In genomic region chr11:43214471-43214870, GRCh38 we compare ENCODE assay signal across 25 cellular contexts.
DNase-seq lines count a peak whose midpoint lies in the region; ATAC-seq, FAIRE-seq and TF ChIP-seq lines count a peak whose summit lies in the region.
"Had no signal": no experiment of that assay in that cellular context is flagged by ENCODE, and none has a peak within 500 bp of the region (broad histone marks: within the 10 kb centered on the region; RNA-seq: fewer than 3 reads in every experiment).

No MANE protein-coding gene starts in this region.

- H3K9ac ChIP-seq in HepG2 (ENCODE audit: insufficient read depth, low read depth, low read length) = no peak overlapping the region
- H3K9ac ChIP-seq in GM12878 (ENCODE audit: control insufficient read depth, insufficient read depth, low read length) = no peak overlapping the region
- H3K9ac ChIP-seq: BLaER1 treated with 17β-estradiol and CSF1 and Interleukin-3, amounts not matched to agents 10 nM and 100 nM; GM23248 had no signal

- no peak overlapping the region for H3K27ac ChIP-seq in HepG2 (ENCODE audit: extremely low read length, insufficient read depth, low read length)
- no peak overlapping the region for H3K27ac ChIP-seq in right lobe of liver
- H3K27ac ChIP-seq in HEK293 (ENCODE audit: extremely low read depth, low read depth, low read length) = no peak overlapping the region
- no peak overlapping the region for H3K27ac ChIP-seq in GM12878 (ENCODE audit: control insufficient read depth, insufficient read depth)
- H3K27ac ChIP-seq in CD4-positive, alpha-beta T cell (ENCODE audit: low read depth, low read length) = no peak overlapping the region
- H3K27ac ChIP-seq: 22Rv1; BLaER1 treated with 17β-estradiol and CSF1 and Interleukin-3, amounts not matched to agents 10 nM and 100 nM; GM23248 had no signal

- H3K4me1 ChIP-seq in HepG2 (ENCODE audit: insufficient read depth, low read length) (no peaks in the 10 kb centered on the region), right lobe of liver (no peaks in the 10 kb centered on the region), HEK293 (ENCODE audit: control insufficient read depth, insufficient read depth, low read length) (no peaks in the 10 kb centered on the region), GM12878 (ENCODE audit: control insufficient read depth, insufficient read depth, low read length) (no peaks in the 10 kb centered on the region)
- H3K4me1 ChIP-seq: BE2C; BLaER1 treated with 17β-estradiol and CSF1 and Interleukin-3, amounts not matched to agents 10 nM and 100 nM; HAP-1 had no signal

- peaks cover 7% of the 10 kb centered on the region; the same call in 1 of the 2 replicates for H3K36me3 Mint-ChIP-seq in WTC11
- no peaks in the 10 kb centered on the region for H3K36me3 Mint-ChIP-seq in CD4-positive, alpha-beta T cell (ENCODE audit: low read depth)
- H3K36me3 Mint-ChIP-seq: CD14-positive monocyte had no signal

- H3K27me3 Mint-ChIP-seq in WTC11 (ENCODE audit: low read depth) = peaks cover 6% of the 10 kb centered on the region; the same call in 1 of the 2 replicates
- H3K27me3 Mint-ChIP-seq in CD4-positive, alpha-beta T cell = peaks cover under 1% of the 10 kb centered on the region

- BruUV-seq in HepG2 (replicated peaks; lab: Mats Ljungman, UMichigan) (no TSS peak), GM12878 (replicated peaks; lab: Mats Ljungman, UMichigan) (no TSS peak)

- SMC1A ChIA-PET in GM12878 (lab: Charles Lee; ENCODE audit: uncharacterized antibody, unreplicated experiment) = no interaction called here

- RAD21 ChIA-PET in GM12878 (lab: Charles Lee; ENCODE audit: unreplicated experiment) = no interaction called here

- H3K4me3 ChIP-seq in HepG2 (replicated peaks in 1 of 3; ENCODE audit: insufficient read depth in 1 of 3, low read depth in 2 of 3, low read length in 3 of 3) (no peak overlapping the region), right lobe of liver (no peak overlapping the region), HEK293 (ENCODE audit: low read depth, low read length) (no peak overlapping the region), GM12878 (no peak overlapping the region)
- H3K4me3 ChIP-seq: BLaER1 treated with 17β-estradiol and CSF1 and Interleukin-3, amounts not matched to agents 10 nM and 100 nM; GM23248; HAP-1 had no signal

- no peaks in the 10 kb centered on the region for H3K36me3 ChIP-seq in HepG2 (replicated peaks in 1 of 2; ENCODE audit: control insufficient read depth in 1 of 2, insufficient read depth in 2 of 2, low read length in 2 of 2)
- H3K36me3 ChIP-seq in right lobe of liver = no peaks in the 10 kb centered on the region
- H3K36me3 ChIP-seq in HEK293 (ENCODE audit: control insufficient read depth in 2 of 2, insufficient read depth in 1 of 2, low read length in 2 of 2) = no peaks in the 10 kb centered on the region
- no peaks in the 10 kb centered on the region for H3K36me3 ChIP-seq in GM12878 (ENCODE audit: control insufficient read depth in 2 of 2, insufficient read depth in 2 of 2, low read length in 1 of 2)
- H3K36me3 ChIP-seq: BE2C; BLaER1 treated with 17β-estradiol and CSF1 and Interleukin-3, amounts not matched to agents 10 nM and 100 nM; HAP-1 had no signal

- H4K20me1 ChIP-seq in HepG2 (ENCODE audit: insufficient read depth, low read length) = no peaks in the 10 kb centered on the region
- no peaks in the 10 kb centered on the region for H4K20me1 ChIP-seq in GM12878 (ENCODE audit: control insufficient read depth, insufficient read depth)
- H4K20me1 ChIP-seq: BLaER1 treated with 17β-estradiol and CSF1 and Interleukin-3, amounts not matched to agents 10 nM and 100 nM had no signal

- H3K79me2 ChIP-seq in HepG2 (ENCODE audit: insufficient read depth, low read length) (no peaks in the 10 kb centered on the region), GM12878 (ENCODE audit: control insufficient read depth, insufficient read depth, low read length) (no peaks in the 10 kb centered on the region)

- TF ChIP-seq POLR2A in HepG2 (IDR thresholded peaks at IDR 0.05; ENCODE audit: insufficient read depth in 1 of 2, low read depth in 2 of 2, low read length in 2 of 2) (no peak), right lobe of liver (IDR thresholded peaks at IDR 0.05) (no peak), GM12878 (IDR thresholded peaks at IDR 0.05; ENCODE audit: low read depth, low read length) (no peak)

- TF ChIP-seq EP300 in HepG2 (IDR thresholded peaks at IDR 0.05; ENCODE audit: low read depth in 2 of 2, low read length in 2 of 2) (no peak), HepG2 (CRISPR knock-in tag; IDR thresholded peaks at IDR 0.05; ENCODE audit: borderline replicate concordance) (no peak), GM12878 (IDR thresholded peaks at IDR 0.05; ENCODE audit: borderline replicate concordance in 1 of 2, control insufficient read depth in 1 of 2, low read depth in 2 of 2, low read length in 2 of 2) (no peak)

- DNase-seq in HepG2 (ENCODE audit: low spot score) (no peak), right lobe of liver (no peak), GM12878 (ENCODE audit: low read depth, low spot score) (no peak), putamen (ENCODE audit: low spot score) (no peak), WTC11 (ENCODE audit: low spot score) (no peak), omental fat pad (ENCODE audit: low spot score) (no peak)
- no peak for DNase-seq in CD4-positive, alpha-beta T cell
- DNase-seq: ACHN; AML-193; BE2C; Calu3; CD4-positive, alpha-beta memory T cell; COR-L47; DMS53; DMS79 treated with DMSO at 0.1 percent for 48 hours; GF-D8; GM23248 had no signal

- peaks cover 17% of the 10 kb centered on the region for H3K4me1 Mint-ChIP-seq in WTC11
- H3K4me1 Mint-ChIP-seq in CD4-positive, alpha-beta T cell (ENCODE audit: low read depth) = no peaks in the 10 kb centered on the region
- H3K4me1 Mint-ChIP-seq: CD14-positive monocyte; CD4-positive, alpha-beta memory T cell had no signal

- intact Hi-C loops in HepG2 (cut with micrococcal nuclease; ENCODE audit: unreplicated experiment) = no loop called here
- intact Hi-C loops in right lobe of liver (cut with DNase I) = no loop called here
- intact Hi-C loops in GM12878 (cut with micrococcal nuclease; ENCODE audit: unreplicated experiment) = no loop called here
- intact Hi-C loops in CD4-positive, alpha-beta T cell (cut with DNase I, micrococcal nuclease) = no loop called here

- no peaks in the 10 kb centered on the region; the same call in 1 of the 2 replicates for H3K9me3 ChIP-seq in HepG2 (ENCODE audit: low read length)
- no peaks in the 10 kb centered on the region for H3K9me3 ChIP-seq in right lobe of liver
- H3K9me3 ChIP-seq in HEK293 (ENCODE audit: control insufficient read depth, insufficient read depth, low read depth, low read length) = no peaks in the 10 kb centered on the region
- no peaks in the 10 kb centered on the region for H3K9me3 ChIP-seq in GM12878 (replicated peaks; ENCODE audit: control insufficient read depth, insufficient read depth, low read length)
- H3K9me3 ChIP-seq in CD4-positive, alpha-beta T cell (ENCODE audit: control insufficient read depth, low read length) = peaks cover 6% of the 10 kb centered on the region
- H3K9me3 ChIP-seq: BE2C, HAP-1 had no signal

- POLR2A ChIA-PET in HepG2 (lab: Yijun Ruan, JAX) (no interaction called here), HEK293 (lab: Yijun Ruan, JAX) (interaction anchor here (0.6 kb wide), 1 partner anchor 150 kb away, joined by 3 read pairs; no protein-coding TSS in a partner anchor), GM12878 (lab: Charles Lee) (no interaction called here), WTC11 (lab: Charles Lee) (no interaction called here)
- POLR2A ChIA-PET in CD4-positive, alpha-beta T cell (lab: Charles Lee) = no interaction called here

- peaks cover 36% of the 10 kb centered on the region for H3K9me3 Mint-ChIP-seq in WTC11
- H3K9me3 Mint-ChIP-seq in CD4-positive, alpha-beta T cell = peaks cover 7% of the 10 kb centered on the region

- CTCF ChIA-PET in HepG2 (lab: Yijun Ruan, JAX; ENCODE audit: low intra/inter-chr PET ratio, low total read pairs) = no interaction called here
- CTCF ChIA-PET in HEK293 (lab: Yijun Ruan, JAX) = no interaction called here
- CTCF ChIA-PET in GM12878 (lab: Yijun Ruan, JAX) = no interaction called here
- CTCF ChIA-PET in WTC11 (lab: Charles Lee) = no interaction called here
- CTCF ChIA-PET in CD4-positive, alpha-beta T cell (lab: Charles Lee) = no interaction called here

- H3K27me3 ChIP-seq in HepG2 (ENCODE audit: control insufficient read depth in 1 of 2, insufficient read depth in 2 of 2, low read length in 2 of 2) (no peaks in the 10 kb centered on the region), right lobe of liver (no peaks in the 10 kb centered on the region), GM12878 (replicated peaks in 1 of 2; ENCODE audit: control insufficient read depth in 2 of 2, insufficient read depth in 2 of 2, low read length in 1 of 2) (no peaks in the 10 kb centered on the region)
- H3K27me3 ChIP-seq in CD4-positive, alpha-beta T cell (ENCODE audit: control insufficient read depth, insufficient read depth, low read length) = no peaks in the 10 kb centered on the region
- H3K27me3 ChIP-seq: BE2C; BLaER1 treated with 17β-estradiol and CSF1 and Interleukin-3, amounts not matched to agents 10 nM and 100 nM had no signal

- H2AFZ ChIP-seq in HepG2 (ENCODE audit: low read length) (no peak overlapping the region), GM12878 (ENCODE audit: control insufficient read depth, low read depth, low read length) (no peak overlapping the region)
- H2AFZ ChIP-seq: GM23248 had no signal

- in situ Hi-C loops in HepG2 (cut with HindIII; ENCODE audit: extremely low pct_ligation_motif_present, low pct_unique_long_range_greater_than_20kb) = no loop called here
- in situ Hi-C loops in GM12878 (cut with MboI) = no loop called here

- no peak overlapping the region for H3K27ac Mint-ChIP-seq in WTC11
- no peak overlapping the region for H3K27ac Mint-ChIP-seq in CD4-positive, alpha-beta T cell
- H3K27ac Mint-ChIP-seq: CD14-positive monocyte; CD4-positive, alpha-beta memory T cell had no signal

- TF ChIP-seq RAD21 in HepG2 (CRISPR knock-in tag; IDR thresholded peaks at IDR 0.05) (no peak), GM12878 (IDR thresholded peaks at IDR 0.05; ENCODE audit: insufficient read depth, low read depth, low read length) (no peak)

- TF ChIP-seq CTCF in HepG2 (CRISPR knock-in tag; IDR thresholded peaks at IDR 0.05) (no peak), right lobe of liver (IDR thresholded peaks at IDR 0.05) (no peak), HEK293 (tag by site-specific recombination; IDR thresholded peaks at IDR 0.05) (no peak), GM12878 (IDR thresholded peaks at IDR 0.05 in 2 of 3, conservative IDR thresholded peaks at IDR 0.05 in 1 of 3; ENCODE audit: control insufficient read depth in 2 of 3, extremely low read depth in 1 of 3, insufficient read depth in 1 of 3, low read depth in 3 of 3, low read length in 3 of 3) (no peak), WTC11 (IDR thresholded peaks at IDR 0.05) (no peak), omental fat pad (IDR thresholded peaks at IDR 0.05) (no peak)
- TF ChIP-seq CTCF in CD4-positive, alpha-beta T cell (IDR thresholded peaks at IDR 0.05) = no peak

- no peak overlapping the region for H3K4me2 ChIP-seq in HepG2 (ENCODE audit: low read depth, low read length)
- no peak overlapping the region for H3K4me2 ChIP-seq in GM12878 (ENCODE audit: control insufficient read depth, insufficient read depth)
- H3K4me2 ChIP-seq: BLaER1 treated with 17β-estradiol and CSF1 and Interleukin-3, amounts not matched to agents 10 nM and 100 nM had no signal

- H3K4me3 Mint-ChIP-seq in WTC11 = no peak overlapping the region
- H3K4me3 Mint-ChIP-seq in CD4-positive, alpha-beta T cell = no peak overlapping the region
- H3K4me3 Mint-ChIP-seq: CD14-positive monocyte; CD4-positive, alpha-beta memory T cell had no signal

- ATAC-seq in HepG2 (no peak), right lobe of liver (no peak), GM12878 (no peak), WTC11 (no peak), omental fat pad (ENCODE audit: low FRiP score) (no peak)
- ATAC-seq in CD4-positive, alpha-beta T cell (ENCODE audit: poor library complexity) = no peak

- 16% methylated on average over 1 of the region's 1 CpG for WGBS in HepG2 (ENCODE audit: low lambda C conversion rate)
- WGBS in right lobe of liver (ENCODE audit: insufficient coverage, low coverage, low lambda C conversion rate, missing lambda C conversion rate) = 25% methylated on average over 1 of the region's 1 CpG
- 0% methylated on average over 1 of the region's 1 CpG for WGBS in GM12878 (ENCODE audit: insufficient coverage, insufficient replicate concordance, low lambda C conversion rate, missing lambda C conversion rate)

- FAIRE-seq in HepG2 (lab: Jason Lieb, UNC) (no peak), GM12878 (lab: Jason Lieb, UNC) (no peak)
- FAIRE-seq: A204.1, GM12892, GM19239 had no signal

Comparison
In these comparisons a context has a peak if more than half of its experiments do, and no peak if none do; other contexts are left out.
1. Of the 63 proteins assayed by ChIP-seq in both HepG2 and HEK293: peak only in HepG2: none; only in HEK293: none; in both: REST; in neither: 62.